ENCODE assay signal across 15 cellular contexts in genomic region chr16:85083051-85083639, GRCh38. TPM values are rescaled to one million over a fixed set of nuclear protein-coding genes. Genes with fewer than 3 reads are reported as not detected.
DNase-seq lines count a peak whose midpoint lies in the region; ATAC-seq lines count a peak whose summit lies in the region.
"Had no signal": no experiment of that assay in that cellular context is flagged by ENCODE, and none has a peak within 500 bp of the region (broad histone marks: within the 10 kb centered on the region; RNA-seq: fewer than 3 reads in every experiment).

No MANE protein-coding gene starts in this region.

- H3K9me3 ChIP-seq in NT2/D1 (ENCODE audit: insufficient read depth, low read length), result no peaks in the 10 kb centered on the region
- H3K9me3 ChIP-seq: colonic mucosa, left ventricle myocardium inferior, SJSA1 had no signal

- no peak for DNase-seq in activated CD4-positive, alpha-beta T cell treated with anti-CD3 and anti-CD28 coated beads for 36 hours
- DNase-seq in activated CD4-positive, alpha-beta T cell treated with anti-CD3 and anti-CD28 coated beads for 4 hours, result no peak
- DNase-seq in NT2/D1 (ENCODE audit: low read depth, low spot score) (peak; percentile 96), iPS DF 19.7 (ENCODE audit: low read depth, low spot score) (peak; percentile 76), NCI-H2196 treated with DMSO at 0.1 percent for 48 hours (lab: John Stamatoyannopoulos, UW; ENCODE audit: unreplicated experiment) (no peak), T-helper 1 cell (no peak), OCI-M1 (lab: John Stamatoyannopoulos, UW) (no peak)
- DNase-seq in stimulated activated effector memory CD8-positive, alpha-beta T cell treated with anti-CD3 and anti-CD28 coated beads, Interleukin-12 subunit alpha, Interleukin-12 subunit beta, amount 100 ng/mL, for 72 hours (ENCODE audit: low spot score in 2 of 2), result no peak
- DNase-seq: activated CD4-positive, alpha-beta T cell treated with anti-CD3 and anti-CD28 coated beads, Interleukin-2, amount 50 U/mL, for 1 hour; activated naive CD4-positive, alpha-beta T cell; colonic mucosa; left ventricle myocardium inferior; NCI-H226 had no signal

- H3K4me3 ChIP-seq in NT2/D1 (ENCODE audit: insufficient read length, low read depth), result peak overlapping the region; percentile 31
- H3K4me3 ChIP-seq: colonic mucosa, left ventricle myocardium inferior, SJSA1 had no signal

- H3K9me3 Mint-ChIP-seq in activated CD4-positive, alpha-beta T cell treated with anti-CD3 and anti-CD28 coated beads for 36 hours (ENCODE audit: low read depth), result no peaks in the 10 kb centered on the region
- no peaks in the 10 kb centered on the region for H3K9me3 Mint-ChIP-seq in stimulated activated effector memory CD8-positive, alpha-beta T cell treated with anti-CD3 and anti-CD28 coated beads, Interleukin-12 subunit alpha, Interleukin-12 subunit beta, amount 100 ng/mL, for 72 hours

- intact Hi-C loops in activated CD4-positive, alpha-beta T cell treated with anti-CD3 and anti-CD28 coated beads for 36 hours (cut with DNase I, micrococcal nuclease), result loop anchor here in 1 of 2 experiments (10.0 kb wide), 1 partner anchor 98 kb away; no protein-coding TSS in a partner anchor

- peaks cover 38% of the 10 kb centered on the region for H3K4me1 ChIP-seq in NT2/D1 (ENCODE audit: insufficient read depth, insufficient read length)
- H3K4me1 ChIP-seq: colonic mucosa, SJSA1 had no signal

- ATAC-seq in activated CD4-positive, alpha-beta T cell treated with anti-CD3 and anti-CD28 coated beads for 36 hours, result peak; percentile 29
- no peak for ATAC-seq in stimulated activated effector memory CD8-positive, alpha-beta T cell treated with anti-CD3 and anti-CD28 coated beads, Interleukin-12 subunit alpha, Interleukin-12 subunit beta, amount 100 ng/mL, for 72 hours

- peaks cover 13% of the 10 kb centered on the region for H3K36me3 ChIP-seq in NT2/D1 (ENCODE audit: insufficient read depth, insufficient read length, low read length)
- H3K36me3 ChIP-seq: colonic mucosa, SJSA1 had no signal

- peaks cover 17% of the 10 kb centered on the region for H3K4me1 Mint-ChIP-seq in activated CD4-positive, alpha-beta T cell treated with anti-CD3 and anti-CD28 coated beads for 36 hours
- peaks cover 9% of the 10 kb centered on the region for H3K4me1 Mint-ChIP-seq in stimulated activated effector memory CD8-positive, alpha-beta T cell treated with anti-CD3 and anti-CD28 coated beads, Interleukin-12 subunit alpha, Interleukin-12 subunit beta, amount 100 ng/mL, for 72 hours

- H3K36me3 Mint-ChIP-seq in activated CD4-positive, alpha-beta T cell treated with anti-CD3 and anti-CD28 coated beads for 36 hours (ENCODE audit: low read depth), result no peaks in the 10 kb centered on the region
- no peaks in the 10 kb centered on the region for H3K36me3 Mint-ChIP-seq in stimulated activated effector memory CD8-positive, alpha-beta T cell treated with anti-CD3 and anti-CD28 coated beads, Interleukin-12 subunit alpha, Interleukin-12 subunit beta, amount 100 ng/mL, for 72 hours

- POLR2A ChIA-PET in activated CD4-positive, alpha-beta T cell treated with anti-CD3 and anti-CD28 coated beads for 36 hours (lab: Charles Lee), result no interaction called here

- H3K27me3 Mint-ChIP-seq in activated CD4-positive, alpha-beta T cell treated with anti-CD3 and anti-CD28 coated beads for 36 hours, result no peaks in the 10 kb centered on the region

- no peaks in the 10 kb centered on the region for H3K27me3 ChIP-seq in NT2/D1 (ENCODE audit: insufficient read depth, insufficient read length)
- H3K27me3 ChIP-seq: colonic mucosa, SJSA1 had no signal

- CTCF ChIA-PET in activated CD4-positive, alpha-beta T cell treated with anti-CD3 and anti-CD28 coated beads for 36 hours (lab: Charles Lee), result interaction anchor here (0.7 kb wide), 2 partner anchors 14 to 104 kb away, joined by 3 read pairs; no protein-coding TSS in a partner anchor

- H3K27ac Mint-ChIP-seq in activated CD4-positive, alpha-beta T cell treated with anti-CD3 and anti-CD28 coated beads for 36 hours, result no peak overlapping the region
- peak overlapping the region; percentile 64 for H3K27ac Mint-ChIP-seq in stimulated activated effector memory CD8-positive, alpha-beta T cell treated with anti-CD3 and anti-CD28 coated beads, Interleukin-12 subunit alpha, Interleukin-12 subunit beta, amount 100 ng/mL, for 72 hours

- no peak overlapping the region for H3K4me3 Mint-ChIP-seq in activated CD4-positive, alpha-beta T cell treated with anti-CD3 and anti-CD28 coated beads for 36 hours
- no peak overlapping the region for H3K4me3 Mint-ChIP-seq in stimulated activated effector memory CD8-positive, alpha-beta T cell treated with anti-CD3 and anti-CD28 coated beads, Interleukin-12 subunit alpha, Interleukin-12 subunit beta, amount 100 ng/mL, for 72 hours

- H3K9ac ChIP-seq in NT2/D1 (ENCODE audit: insufficient read length, low read depth), result peak overlapping the region; percentile 85

RNA-seq across cellular contexts. Expression of gene CIBAR2, which starts 29.1 kb away (rescaled TPM):
- total RNA-seq in activated CD4-positive, alpha-beta T cell treated with anti-CD3 and anti-CD28 coated beads for 36 hours, result not detected
- total RNA-seq: A673, left ventricle myocardium inferior had no signal

RNA-seq across cellular contexts. Expression of gene KIAA0513, which starts 55.5 kb away (rescaled TPM):
- 10 to 100 TPM in 1 of 2 experiments, 1 to 10 TPM in 1; 9.6 to 10.4 TPM for total RNA-seq in activated CD4-positive, alpha-beta T cell treated with anti-CD3 and anti-CD28 coated beads for 36 hours

Comparison
In these comparisons a context has a peak if more than half of its experiments do, and no peak if none do; other contexts are left out.
1. DNase-seq: peak in NT2/D1 (single experiment) and iPS DF 19.7 (single experiment); none in activated CD4-positive, alpha-beta T cell treated with anti-CD3 and anti-CD28 coated beads for 36 hours (single experiment), activated CD4-positive, alpha-beta T cell treated with anti-CD3 and anti-CD28 coated beads for 4 hours (0 of 2), stimulated activated effector memory CD8-positive, alpha-beta T cell treated with anti-CD3 and anti-CD28 coated beads, Interleukin-12 subunit alpha, Interleukin-12 subunit beta, amount 100 ng/mL, for 72 hours (0 of 2), NCI-H2196 treated with DMSO at 0.1 percent for 48 hours (single experiment), T-helper 1 cell (0 of 5) and OCI-M1 (single experiment).